Comparison of ENCODE assay signal across 8 cellular contexts in genomic region chr2:203327918-203328734, GRCh38. TPM values are rescaled to one million over a fixed set of nuclear protein-coding genes. Genes with fewer than 3 reads are reported as not detected.
DNase-seq lines count a peak whose midpoint lies in the region; ATAC-seq, FAIRE-seq and TF ChIP-seq lines count a peak whose summit lies in the region.

TSS of gene ABI2 (plus strand) at chr2:203328394. CDS start at chr2:203328515, 121 bp downstream.

- H3K4me3 Mint-ChIP-seq in Calu3 (ENCODE audit: low read depth, unreplicated experiment) = peak within 1 kb of the TSS; percentile 67
- peak within 1 kb of the TSS; percentile 81 to 98 (median 92) for H3K4me3 Mint-ChIP-seq in naive B cell
- H3K4me3 Mint-ChIP-seq in stimulated activated effector memory CD8-positive, alpha-beta T cell treated with anti-CD3 and anti-CD28 coated beads, Interleukin-12 subunit alpha, Interleukin-12 subunit beta, amount 100 ng/mL, for 72 hours = peak within 1 kb of the TSS; percentile 75

- H3K27ac Mint-ChIP-seq in Calu3 (ENCODE audit: unreplicated experiment) (peak within 1 kb of the TSS; percentile 45), naive B cell (peak within 1 kb of the TSS; percentile 62 to 89 (median 81))
- peak within 1 kb of the TSS; percentile 82 for H3K27ac Mint-ChIP-seq in stimulated activated effector memory CD8-positive, alpha-beta T cell treated with anti-CD3 and anti-CD28 coated beads, Interleukin-12 subunit alpha, Interleukin-12 subunit beta, amount 100 ng/mL, for 72 hours

- H3K27me3 ChIP-seq in fibroblast of lung (ENCODE audit: control insufficient read depth, insufficient read depth, low read length) = no peaks in the 10 kb centered on the region

- H4K20me1 ChIP-seq in fibroblast of lung (ENCODE audit: control insufficient read depth, extremely low read depth, insufficient read depth, low read length) = no peaks in the 10 kb centered on the region

- peak within 1 kb of the TSS; percentile 78 for H3K9ac ChIP-seq in fibroblast of lung (ENCODE audit: insufficient read depth, low read length)

- no peaks in the 10 kb centered on the region for H3K4me1 ChIP-seq in fibroblast of lung (ENCODE audit: control insufficient read depth, extremely low read depth, insufficient read depth, low read length)

- no peaks in the 10 kb centered on the region for H3K9me3 ChIP-seq in fibroblast of lung (ENCODE audit: control insufficient read depth, insufficient read depth, low read depth, low read length)

- peaks cover 33% of the 10 kb centered on the region for H3K36me3 Mint-ChIP-seq in Calu3 (ENCODE audit: insufficient read depth, unreplicated experiment)
- no peaks in the 10 kb centered on the region for H3K36me3 Mint-ChIP-seq in naive B cell
- peaks cover 11% of the 10 kb centered on the region for H3K36me3 Mint-ChIP-seq in stimulated activated effector memory CD8-positive, alpha-beta T cell treated with anti-CD3 and anti-CD28 coated beads, Interleukin-12 subunit alpha, Interleukin-12 subunit beta, amount 100 ng/mL, for 72 hours

- H3K4me1 Mint-ChIP-seq in Calu3 (ENCODE audit: low read depth, unreplicated experiment) (peaks cover 31% of the 10 kb centered on the region), naive B cell (peaks cover 15 to 28% (median 22%) of the 10 kb centered on the region in 3 donors)
- peaks cover 31% of the 10 kb centered on the region for H3K4me1 Mint-ChIP-seq in stimulated activated effector memory CD8-positive, alpha-beta T cell treated with anti-CD3 and anti-CD28 coated beads, Interleukin-12 subunit alpha, Interleukin-12 subunit beta, amount 100 ng/mL, for 72 hours

- H3K36me3 ChIP-seq in fibroblast of lung (ENCODE audit: control insufficient read depth, insufficient read depth, low read length) = no peaks in the 10 kb centered on the region

- TF ChIP-seq CTCF in Calu3 (IDR thresholded peaks at IDR 0.05; ENCODE audit: unreplicated experiment) (no peak), fibroblast of lung (conservative IDR thresholded peaks at IDR 0.05 in 1 of 2, IDR thresholded peaks at IDR 0.05 in 1 of 2; ENCODE audit: low read depth in 1 of 2, low read length in 2 of 2) (no peak)

- intact Hi-C loops in Calu3 (cut with micrococcal nuclease; ENCODE audit: unreplicated experiment) = no loop called here

- no peaks in the 10 kb centered on the region for H3K27me3 Mint-ChIP-seq in Calu3 (ENCODE audit: unreplicated experiment)
- no peaks in the 10 kb centered on the region for H3K27me3 Mint-ChIP-seq in naive B cell

- CTCF ChIA-PET in Calu3 (lab: Charles Lee) = interaction anchor here (0.7 kb wide), 1 partner anchor 184 kb away, joined by 3 read pairs; no protein-coding TSS in a partner anchor

- H2AFZ ChIP-seq in fibroblast of lung (ENCODE audit: low read length) = peak within 1 kb of the TSS; percentile 73

- no peak for FAIRE-seq in RCC 7860 (lab: Jason Lieb, UNC)

- peak within 1 kb of the TSS; percentile 70 to 93 (median 77) for H3K4me3 ChIP-seq in fibroblast of lung (replicated peaks in 1 of 4; ENCODE audit: control extremely low read depth in 1 of 4, insufficient read depth in 1 of 4, low read depth in 3 of 4, low read length in 4 of 4)

- ATAC-seq in GM21447 (IDR thresholded peaks at IDR 0.05; ENCODE audit: unreplicated experiment) = peak; percentile 63
- peak; percentile 75 to 78 for ATAC-seq in naive B cell (ENCODE audit: low read depth in 2 of 2)
- ATAC-seq in stimulated activated effector memory CD8-positive, alpha-beta T cell treated with anti-CD3 and anti-CD28 coated beads, Interleukin-12 subunit alpha, Interleukin-12 subunit beta, amount 100 ng/mL, for 72 hours = peak; percentile 71

- H3K27ac ChIP-seq in fibroblast of lung (ENCODE audit: insufficient read depth, low read length) = peak within 1 kb of the TSS; percentile 78

- peak; percentile 92 for DNase-seq in Calu3
- DNase-seq in HuH-7.5 (ENCODE audit: low spot score) = peak; percentile 91
- DNase-seq in RCC 7860 (ENCODE audit: low spot score) = peak; percentile 68
- DNase-seq in activated T-helper 1 cell treated with anti-CD3 and anti-CD28 coated beads, Interleukin-2, amount 50 U/mL, for 16 hours (ENCODE audit: low read depth in 1 of 2, low spot score in 1 of 2) = peak; percentile 11 to 44
- DNase-seq in fibroblast of lung (ENCODE audit: low read depth in 2 of 2) = peak; percentile 73 to 79
- peak; percentile 47 for DNase-seq in naive B cell
- DNase-seq in stimulated activated effector memory CD8-positive, alpha-beta T cell treated with anti-CD3 and anti-CD28 coated beads, Interleukin-12 subunit alpha, Interleukin-12 subunit beta, amount 100 ng/mL, for 72 hours (ENCODE audit: low spot score in 2 of 2) = peak; percentile 59 to 86

- peaks cover 44% of the 10 kb centered on the region for H3K79me2 ChIP-seq in fibroblast of lung (ENCODE audit: control insufficient read depth, insufficient read depth, low read length)

- H3K9me3 Mint-ChIP-seq in Calu3 (ENCODE audit: low read depth, unreplicated experiment) (no peaks in the 10 kb centered on the region), naive B cell (no peaks in the 10 kb centered on the region)
- H3K9me3 Mint-ChIP-seq in stimulated activated effector memory CD8-positive, alpha-beta T cell treated with anti-CD3 and anti-CD28 coated beads, Interleukin-12 subunit alpha, Interleukin-12 subunit beta, amount 100 ng/mL, for 72 hours = no peaks in the 10 kb centered on the region

- no TSS peak for BruUV-seq in Calu3 (replicated peaks; lab: Mats Ljungman, UMichigan)

- peak within 1 kb of the TSS; percentile 95 for H3K4me2 ChIP-seq in fibroblast of lung (ENCODE audit: extremely low read depth, insufficient read depth, low read length)

RNA-seq across cellular contexts. Expression of gene ABI2, which starts in this region (rescaled TPM):
- 52.4 and 79.6 TPM in 2 replicates for total RNA-seq in Calu3 (2022)
- total RNA-seq in fibroblast of lung = 27.0 and 32.2 TPM in 2 replicates
- 60.8 and 60.9 TPM in 2 replicates for polyA plus RNA-seq in fibroblast of lung
- polyA plus RNA-seq in fibroblast of lung (2012) = 49.0 and 50.3 TPM in 2 replicates
- 45.5 and 91.7 TPM in 2 replicates for polyA minus RNA-seq in fibroblast of lung (ENCODE audit: low replicate concordance)
- 10 to 100 TPM; 10.2 to 28.6 (median 12.1) TPM for polyA plus RNA-seq in naive B cell (ENCODE audit: low read depth in 6 of 6)

Comparison
In these comparisons a context has a peak if more than half of its experiments do, and no peak if none do; other contexts are left out.
1. Peak in every context shown above with its lines: DNase-seq, ATAC-seq, H3K4me3 ChIP-seq and H3K27ac ChIP-seq.
2. DNase-seq: peak in every context shown above with its lines; median percentile 92 in Calu3; 91 in HuH-7.5; 76 in fibroblast of lung; 72 in stimulated activated effector memory CD8-positive, alpha-beta T cell treated with anti-CD3 and anti-CD28 coated beads, Interleukin-12 subunit alpha, Interleukin-12 subunit beta, amount 100 ng/mL, for 72 hours; 68 in RCC 7860; 47 in naive B cell; 28 in activated T-helper 1 cell treated with anti-CD3 and anti-CD28 coated beads, Interleukin-2, amount 50 U/mL, for 16 hours.